19 cellular contexts compared by ENCODE assay signal in the genomic region with DNA sequence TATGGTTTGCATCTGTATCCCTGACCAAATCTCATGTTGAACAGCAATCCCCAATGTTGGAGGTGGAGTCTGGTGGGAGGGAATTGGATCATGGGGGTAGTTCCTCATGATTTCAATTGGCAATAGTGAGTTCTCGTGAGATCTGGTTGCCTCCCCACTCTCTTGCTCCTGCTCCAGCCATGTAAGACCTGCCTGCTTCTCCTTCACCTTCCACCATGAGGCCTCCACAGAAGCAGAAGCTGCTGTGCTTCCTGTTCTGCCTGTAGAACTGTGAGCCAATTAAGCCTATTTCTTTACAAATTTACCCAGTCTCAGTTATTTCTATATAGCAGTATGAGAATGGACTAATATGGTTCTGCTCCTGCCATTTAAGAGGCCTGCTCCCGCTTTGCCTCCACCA. TPM values are rescaled to one million over a fixed set of nuclear protein-coding genes. Genes with fewer than 3 reads are reported as not detected.
DNase-seq lines count a peak whose midpoint lies in the region; ATAC-seq, FAIRE-seq and TF ChIP-seq lines count a peak whose summit lies in the region.
"Had no signal": no experiment of that assay in that cellular context is flagged by ENCODE, and none has a peak within 500 bp of the region (broad histone marks: within the 10 kb centered on the region; RNA-seq: fewer than 3 reads in every experiment).

No MANE protein-coding gene starts in this region.

- no peak overlapping the region for H3K23ac ChIP-seq in H9 (ENCODE audit: insufficient read length, low read depth, low read length)

- H3K4me3 Mint-ChIP-seq in H9, result no peak overlapping the region
- H3K4me3 Mint-ChIP-seq: CD4-positive, alpha-beta T cell; IgD-negative memory B cell had no signal

- H3K4me1 ChIP-seq in GM12878 (ENCODE audit: control insufficient read depth, insufficient read depth, low read length), result no peaks in the 10 kb centered on the region
- H3K4me1 ChIP-seq in H9 (ENCODE audit: insufficient read depth, low read length), result no peaks in the 10 kb centered on the region
- H3K4me1 ChIP-seq: Caco-2 had no signal

- no peaks in the 10 kb centered on the region for H3K4me1 Mint-ChIP-seq in H9

- H3K27ac ChIP-seq in GM12878 (ENCODE audit: control insufficient read depth, insufficient read depth) (no peak overlapping the region), H9 (ENCODE audit: insufficient read length, low read depth, low read length) (no peak overlapping the region)
- H3K27ac ChIP-seq: C4-2B, GM23248, KMS-11 had no signal

- no peak for FAIRE-seq in GM12878 (lab: Jason Lieb, UNC)
- FAIRE-seq: D721Med, HepG2 had no signal

- H3K27ac Mint-ChIP-seq in H9, result no peak overlapping the region
- H3K27ac Mint-ChIP-seq: CD4-positive, alpha-beta T cell; IgD-negative memory B cell had no signal

- WGBS in GM12878 (ENCODE audit: insufficient coverage, insufficient replicate concordance, low lambda C conversion rate, missing lambda C conversion rate), result 98% methylated on average over 2 of the region's 2 CpGs
- WGBS in H9 (ENCODE audit: extremely low coverage, insufficient read length, low lambda C conversion rate), result no CpG with 5 or more reads among the region's 2 CpGs

- H3K9me3 ChIP-seq in GM12878 (replicated peaks; ENCODE audit: control insufficient read depth, insufficient read depth, low read length) (peaks cover 2% of the 10 kb centered on the region; the same call in 2 of the 3 replicates), H9 (ENCODE audit: control insufficient read depth, low read depth, low read length) (no peaks in the 10 kb centered on the region)

- no peak overlapping the region for H2BK15ac ChIP-seq in H9 (ENCODE audit: low read depth, low read length)

- H3T11ph ChIP-seq in H9 (ENCODE audit: low read length), result no peak overlapping the region

- H4K20me1 ChIP-seq in GM12878 (ENCODE audit: control insufficient read depth, insufficient read depth), result no peaks in the 10 kb centered on the region
- no peaks in the 10 kb centered on the region for H4K20me1 ChIP-seq in H9 (ENCODE audit: control insufficient read depth, insufficient read depth, insufficient read length)

- POLR2A ChIA-PET in GM12878 (lab: Charles Lee), result no interaction called here

- H3K27me3 Mint-ChIP-seq in H9 (ENCODE audit: low read depth), result no peaks in the 10 kb centered on the region
- H3K27me3 Mint-ChIP-seq: CD4-positive, alpha-beta T cell; IgD-negative memory B cell had no signal

- peaks cover 21 to 31% of the 10 kb centered on the region in 2 experiments for H3K9me3 Mint-ChIP-seq in H9

- intact Hi-C loops in GM12878 (cut with micrococcal nuclease; ENCODE audit: unreplicated experiment), result no loop called here

- H3K36me3 Mint-ChIP-seq in H9 (ENCODE audit: insufficient read depth in 1 of 3, low read depth in 3 of 3), result peaks cover 30 to 58% (median 36%) of the 10 kb centered on the region in 3 experiments

- H3K79me2 ChIP-seq in GM12878 (ENCODE audit: control insufficient read depth, insufficient read depth, low read length), result no peaks in the 10 kb centered on the region
- peaks cover 2% of the 10 kb centered on the region; the same call in 1 of the 2 replicates for H3K79me2 ChIP-seq in H9 (ENCODE audit: insufficient read depth, low read length)

- H3K23me2 ChIP-seq in H9 (ENCODE audit: insufficient read length, low read depth, low read length, poor library complexity, severe bottlenecking), result no peaks in the 10 kb centered on the region

- TF ChIP-seq RAD21 in GM12878 (IDR thresholded peaks at IDR 0.05; ENCODE audit: insufficient read depth, low read depth, low read length), result no peak

- CTCF ChIA-PET in GM12878 (lab: Yijun Ruan, JAX), result no interaction called here

- TSS peak; percentile 51 for BruUV-seq in GM12878 (replicated peaks; lab: Mats Ljungman, UMichigan)

- H2AK5ac ChIP-seq in H9 (ENCODE audit: insufficient read length, low read length), result no peak overlapping the region

- ATAC-seq in GM12878, result no peak
- no peak for ATAC-seq in HG02571 (IDR thresholded peaks at IDR 0.05; ENCODE audit: unreplicated experiment)
- ATAC-seq: HepG2 had no signal

- TF ChIP-seq POLR2A in GM12878 (IDR thresholded peaks at IDR 0.05; ENCODE audit: low read depth, low read length), result no peak

- DNase-seq in NOMO-1 treated with dmso at 0.1 percent for 144 hours (lab: John Stamatoyannopoulos, UW; ENCODE audit: unreplicated experiment), result peak; percentile 5
- DNase-seq in NOMO-1 treated with DMSO at 0.1 percent for 48 hours (lab: John Stamatoyannopoulos, UW; ENCODE audit: unreplicated experiment), result no peak
- DNase-seq in RPMI8226, result peak; percentile 0
- no peak for DNase-seq in GM12878 (ENCODE audit: low read depth, low spot score)
- DNase-seq in H9, result no peak
- no peak for DNase-seq in GDM1 (lab: John Stamatoyannopoulos, UW)
- no peak for DNase-seq in AG08395 (ENCODE audit: low spot score)
- DNase-seq: 8988T; Caco-2; CD4-positive, alpha-beta T cell; GF-D8; GM23248; HCEC 1CT had no signal

- H3K4ac ChIP-seq in H9 (ENCODE audit: low read depth, low read length), result no peak overlapping the region

- H3K56ac ChIP-seq in H9 (ENCODE audit: insufficient read length, low read depth, low read length), result no peak overlapping the region

- H3K4me2 ChIP-seq in GM12878 (ENCODE audit: control insufficient read depth, insufficient read depth), result no peak overlapping the region
- H3K4me2 ChIP-seq in H9 (ENCODE audit: insufficient read depth, insufficient read length, low read length), result no peak overlapping the region
- H3K4me2 ChIP-seq: KMS-11 had no signal

- TF ChIP-seq CTCF in GM12878 (IDR thresholded peaks at IDR 0.05 in 2 of 3, conservative IDR thresholded peaks at IDR 0.05 in 1 of 3; ENCODE audit: control insufficient read depth in 2 of 3, extremely low read depth in 1 of 3, insufficient read depth in 1 of 3, low read depth in 3 of 3, low read length in 3 of 3) (no peak), H9 (conservative IDR thresholded peaks at IDR 0.05) (no peak)

- in situ Hi-C loops in GM12878 (cut with MboI), result no loop called here

- H2AFZ ChIP-seq in GM12878 (ENCODE audit: control insufficient read depth, low read depth, low read length) (no peak overlapping the region), H9 (ENCODE audit: low read length) (no peak overlapping the region)
- H2AFZ ChIP-seq: GM23248 had no signal

- H3K36me3 ChIP-seq in GM12878 (ENCODE audit: control insufficient read depth in 2 of 2, insufficient read depth in 2 of 2, low read length in 1 of 2), result no peaks in the 10 kb centered on the region

- RAD21 ChIA-PET in GM12878 (lab: Charles Lee; ENCODE audit: unreplicated experiment), result no interaction called here

- H3K4me3 ChIP-seq in GM12878, result no peak overlapping the region
- H3K4me3 ChIP-seq: GM23248 had no signal

- no peak overlapping the region for H2BK12ac ChIP-seq in H9 (ENCODE audit: insufficient read length, low read depth, low read length)

- H3K9ac ChIP-seq in GM12878 (ENCODE audit: control insufficient read depth, insufficient read depth, low read length) (no peak overlapping the region), H9 (ENCODE audit: extremely low read depth, insufficient read length, low read length) (no peak overlapping the region)
- H3K9ac ChIP-seq: GM23248, KMS-11 had no signal

- peaks cover 5% of the 10 kb centered on the region for H3K79me1 ChIP-seq in H9 (ENCODE audit: insufficient read depth, low read depth, low read length, poor library complexity, severe bottlenecking)

- no peak overlapping the region for H2BK20ac ChIP-seq in H9 (ENCODE audit: low read depth, low read length, poor library complexity, severe bottlenecking)

- SMC1A ChIA-PET in GM12878 (lab: Charles Lee; ENCODE audit: uncharacterized antibody, unreplicated experiment), result interaction anchor here (0.6 to 1.0 kb wide), 2 partner anchors 21 to 219 kb away, joined by 3 to 4 read pairs; no protein-coding TSS in a partner anchor

- no peak overlapping the region for H2BK120ac ChIP-seq in H9 (ENCODE audit: low read depth, low read length, poor library complexity, severe bottlenecking)

- H4K8ac ChIP-seq in H9 (replicated peaks; ENCODE audit: insufficient read length, low read depth, low read length), result no peak overlapping the region

- no peak for TF ChIP-seq EP300 in GM12878 (IDR thresholded peaks at IDR 0.05; ENCODE audit: borderline replicate concordance in 1 of 2, control insufficient read depth in 1 of 2, low read depth in 2 of 2, low read length in 2 of 2)

- no peak overlapping the region for H4K5ac ChIP-seq in H9 (ENCODE audit: insufficient read length, low read depth, low read length)

- H3K27me3 ChIP-seq in GM12878 (replicated peaks in 1 of 2; ENCODE audit: control insufficient read depth in 2 of 2, insufficient read depth in 2 of 2, low read length in 1 of 2) (no peaks in the 10 kb centered on the region), H9 (ENCODE audit: insufficient read depth, low read length) (no peaks in the 10 kb centered on the region)

- H4K91ac ChIP-seq in H9 (ENCODE audit: insufficient read length, low read depth, low read length), result no peak overlapping the region

- H2BK5ac ChIP-seq in H9 (ENCODE audit: insufficient read length, low read length), result no peak overlapping the region

- no peak overlapping the region for H3K14ac ChIP-seq in H9 (ENCODE audit: insufficient read depth, low read length)

- H3K18ac ChIP-seq in H9 (ENCODE audit: insufficient read length, low read depth, low read length), result no peak overlapping the region

RNA-seq across cellular contexts. Expression of gene SCAI, which starts 32.9 kb away (rescaled TPM):
- 93.9 and 95.0 TPM in 2 replicates for total RNA-seq in GM12878 (2013; cell fraction: nucleolus; rRNA removed)
- total RNA-seq in GM12878 (2014; rRNA removed), result 5.7 and 7.7 TPM in 2 replicates
- 5.6 and 7.2 TPM in 2 replicates for total RNA-seq in GM12878 (2014; rRNA removed; fragmentation: Illumina TruSeq; extraction: Trizol)
- 6.9 and 8.1 TPM in 2 replicates for total RNA-seq in GM12878 (2021)
- polyA plus RNA-seq in GM12878 (2011; ENCODE audit: low read depth), result 1.9 TPM
- 8.8 and 12.4 TPM in 2 replicates for polyA plus RNA-seq in GM12878 (2011; rRNA removed)
- polyA plus RNA-seq in GM12878 (2011; cell fraction: cytosol; rRNA removed), result 2.5 and 4.9 TPM in 2 replicates
- 6.6 and 8.1 TPM in 2 replicates for polyA plus RNA-seq in GM12878 (2011; cell fraction: nucleus; rRNA removed)
- 1.8 and 2.6 TPM in 2 replicates for polyA plus RNA-seq in GM12878 (2012)
- polyA plus RNA-seq in GM12878 (2014; fragmentation: Illumina TruSeq; extraction: Trizol), result 3.2 and 3.5 TPM in 2 replicates
- under 1 TPM; 0.52 to 0.82 TPM for polyA plus RNA-seq in GM12878 (2014; fragmentation: Nextera tagmentation; extraction: Ambion mirVana)
- polyA plus RNA-seq in GM12878 (2014; rRNA removed), result 2.6 and 3.4 TPM in 2 replicates
- 1 to 10 TPM; 4.9 to 5.3 TPM for polyA plus RNA-seq in GM12878 (2016; fragmentation: Nextera tagmentation; extraction: Ambion mirVana)
- 11.6 and 12.5 TPM in 2 replicates for polyA minus RNA-seq in GM12878 (2011; rRNA and poly(A)+ RNA removed)
- 6.5 and 7.6 TPM in 2 replicates for polyA minus RNA-seq in GM12878 (2011; cell fraction: cytosol; rRNA and poly(A)+ RNA removed)
- polyA minus RNA-seq in GM12878 (2011; cell fraction: nucleus; rRNA and poly(A)+ RNA removed), result 4.8 and 6.2 TPM in 2 replicates
- 14.1 and 15.5 TPM in 2 replicates for total RNA-seq in H9 (2021)

Comparison
In these comparisons a context has a peak if more than half of its experiments do, and no peak if none do; other contexts are left out.
1. DNase-seq: peak in NOMO-1 treated with dmso at 0.1 percent for 144 hours (single experiment) and RPMI8226 (single experiment); none in NOMO-1 treated with DMSO at 0.1 percent for 48 hours (single experiment), GM12878 (single experiment), H9 (single experiment), GDM1 (single experiment) and AG08395 (single experiment).